In genomic region chr16:52553322-52553721, GRCh38 we compare ENCODE assay signal across 1 cellular context.
A peak's percentile ranks its signal among the peaks of the same experiment; 100 is the strongest.
TF ChIP-seq lines count a peak whose summit lies in the region.

No MANE protein-coding gene starts in this region.

TF ChIP-seq in HepG2, 621 proteins besides CTCF, POLR2A, EP300 and RAD21 (continued from another document):
- TF ChIP-seq HMGXB4 (CRISPR knock-in tag; IDR thresholded peaks at IDR 0.05; ENCODE audit: borderline replicate concordance in 1 of 2, low read depth in 1 of 2): 0 out of 4 replicates have a peak, but pooled peaks of 1 of the 2 experiments have one; percentile 38
- TF ChIP-seq CHD4 (IDR thresholded peaks at IDR 0.05; ENCODE audit: borderline replicate concordance, low read length): peak; percentile 86; the same call in 1 of the 2 replicates
- TF ChIP-seq ZSCAN21 (CRISPR knock-in tag; IDR thresholded peaks at IDR 0.05; ENCODE audit: borderline replicate concordance): no peak
- no peak for TF ChIP-seq PAXIP1 (CRISPR knock-in tag; conservative IDR thresholded peaks at IDR 0.05)
TF ChIP-seq in HepG2: peak in this region for 4.
